In the genomic region with DNA sequence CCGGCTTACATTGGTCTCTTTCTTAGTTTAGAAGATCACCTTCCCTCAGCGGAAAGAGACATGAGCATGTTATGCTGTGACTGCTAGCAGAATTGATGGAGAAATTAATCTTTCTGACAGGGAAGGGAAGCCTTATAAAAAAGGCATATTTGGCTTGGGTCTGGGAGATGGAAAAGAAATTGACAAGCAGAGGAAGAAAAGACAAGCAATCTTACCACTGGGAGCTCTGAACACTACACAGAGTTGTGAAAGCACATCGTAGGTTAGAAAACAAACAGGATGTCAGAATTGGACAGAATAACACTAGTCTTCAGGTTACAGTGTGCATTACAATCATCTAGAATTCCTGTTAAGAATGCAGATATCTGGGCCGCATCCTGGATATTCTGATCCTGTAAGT, we compare ENCODE assay signal across 28 cellular contexts.
"Had no signal": no experiment of that assay in that cellular context is flagged by ENCODE, and none has a peak within 500 bp of the region (broad histone marks: within the 10 kb centered on the region; RNA-seq: fewer than 3 reads in every experiment).

No MANE protein-coding gene starts in this region.

- H3K4me3 Mint-ChIP-seq: immature natural killer cell; mesothelial cell of epicardium; naive B cell; natural killer cell; nephron progenitor cell; stimulated activated memory B cell treated with anti-CD40 and anti-IgM and Interleukin-4, amounts not matched to agents 10 μg/mL and 1 μg/mL and 100 μg/mL, for 72 hours; stimulated activated naive CD8-positive, alpha-beta T cell treated with anti-CD3 and anti-CD28 coated beads, Interleukin-15, amount 100 ng/mL, for 72 hours had no signal

- ATAC-seq: left colon; left lung; lower lobe of right lung; natural killer cell; pancreas; right lobe of liver; stimulated activated memory B cell treated with anti-CD40 and anti-IgM and Interleukin-4, amounts not matched to agents 10 μg/mL and 1 μg/mL and 100 μg/mL, for 72 hours; stimulated activated naive CD8-positive, alpha-beta T cell treated with anti-CD3 and anti-CD28 coated beads, Interleukin-15, amount 100 ng/mL, for 72 hours had no signal

- H3K27ac ChIP-seq: left lung, lower lobe of right lung, pancreas, prostate gland, right lobe of liver, testis, thyroid gland, transverse colon, upper lobe of left lung, vagina had no signal

- H3K36me3 ChIP-seq: left lung, lower lobe of right lung, pancreas, prostate gland, right lobe of liver, thyroid gland, transverse colon, upper lobe of left lung, vagina had no signal

- H3K27ac Mint-ChIP-seq: immature natural killer cell; mesothelial cell of epicardium; naive B cell; natural killer cell; nephron progenitor cell; stimulated activated memory B cell treated with anti-CD40 and anti-IgM and Interleukin-4, amounts not matched to agents 10 μg/mL and 1 μg/mL and 100 μg/mL, for 72 hours; stimulated activated naive CD8-positive, alpha-beta T cell treated with anti-CD3 and anti-CD28 coated beads, Interleukin-15, amount 100 ng/mL, for 72 hours had no signal

- H3K4me1 Mint-ChIP-seq: immature natural killer cell; mesothelial cell of epicardium; naive B cell; natural killer cell; nephron progenitor cell; stimulated activated memory B cell treated with anti-CD40 and anti-IgM and Interleukin-4, amounts not matched to agents 10 μg/mL and 1 μg/mL and 100 μg/mL, for 72 hours; stimulated activated naive CD8-positive, alpha-beta T cell treated with anti-CD3 and anti-CD28 coated beads, Interleukin-15, amount 100 ng/mL, for 72 hours had no signal

- H3K4me2 ChIP-seq: smooth muscle cell had no signal

- DNase-seq: hypothalamus; immature natural killer cell; left colon; left lung; lower lobe of right lung; mammary epithelial cell; mesenchymal stem cell; naive B cell; natural killer cell; nephron progenitor cell; pancreas; posterior cingulate gyrus; right lobe of liver; stimulated activated CD4-positive, alpha-beta T cell treated with anti-CD3 and anti-CD28 coated beads, Interleukin-1b, Interleukin-23, amount 100 ng/mL, for 48 hours; stimulated activated CD4-positive, alpha-beta T cell treated with anti-CD3 and anti-CD28 coated beads, Interleukin-2, amount 100 ng/mL, for 48 hours; stimulated activated CD4-positive, alpha-beta T cell treated with anti-CD3 and anti-CD28 coated beads, Interleukin-4, amount 100 ng/mL, for 4 hours; stimulated activated CD8-positive, alpha-beta memory T cell treated with anti-CD3 and anti-CD28 coated beads, Interleukin-4, amount 100 ng/mL, for 48 hours; stimulated activated naive CD4-positive, alpha-beta T cell treated with Interleukin-2 at 50 U/mL for 16 hours; stimulated activated naive CD8-positive, alpha-beta T cell treated with anti-CD3 and anti-CD28 coated beads, Interleukin-15, amount 100 ng/mL, for 72 hours; testis; thyroid gland; transverse colon; upper lobe of left lung had no signal

- H3K27me3 Mint-ChIP-seq: naive B cell; stimulated activated memory B cell treated with anti-CD40 and anti-IgM and Interleukin-4, amounts not matched to agents 10 μg/mL and 1 μg/mL and 100 μg/mL, for 72 hours; stimulated activated naive CD8-positive, alpha-beta T cell treated with anti-CD3 and anti-CD28 coated beads, Interleukin-15, amount 100 ng/mL, for 72 hours had no signal

- H3K4me3 ChIP-seq: left lung, lower lobe of right lung, pancreas, prostate gland, right lobe of liver, smooth muscle cell, testis, thyroid gland, transverse colon, upper lobe of left lung, vagina had no signal

- H3K9me3 Mint-ChIP-seq: mesothelial cell of epicardium, nephron progenitor cell had no signal

- H3K4me1 ChIP-seq: left lung, lower lobe of right lung, pancreas, prostate gland, right lobe of liver, testis, thyroid gland, transverse colon, upper lobe of left lung, vagina had no signal

- H3K27me3 ChIP-seq: left lung, pancreas, right lobe of liver, testis, thyroid gland, transverse colon, upper lobe of left lung, vagina had no signal

- H3K36me3 Mint-ChIP-seq: mesothelial cell of epicardium; naive B cell; natural killer cell; stimulated activated memory B cell treated with anti-CD40 and anti-IgM and Interleukin-4, amounts not matched to agents 10 μg/mL and 1 μg/mL and 100 μg/mL, for 72 hours had no signal
